In genomic region chr14:75454963-75455546, GRCh38 we compare ENCODE assay signal across 1 cellular context.
TF ChIP-seq lines count a peak whose summit lies in the region.

No MANE protein-coding gene starts in this region.

TF ChIP-seq in K562, 482 proteins besides CTCF, POLR2A, EP300 and RAD21 (continued from another document):
- TF ChIP-seq, protein P1, sequence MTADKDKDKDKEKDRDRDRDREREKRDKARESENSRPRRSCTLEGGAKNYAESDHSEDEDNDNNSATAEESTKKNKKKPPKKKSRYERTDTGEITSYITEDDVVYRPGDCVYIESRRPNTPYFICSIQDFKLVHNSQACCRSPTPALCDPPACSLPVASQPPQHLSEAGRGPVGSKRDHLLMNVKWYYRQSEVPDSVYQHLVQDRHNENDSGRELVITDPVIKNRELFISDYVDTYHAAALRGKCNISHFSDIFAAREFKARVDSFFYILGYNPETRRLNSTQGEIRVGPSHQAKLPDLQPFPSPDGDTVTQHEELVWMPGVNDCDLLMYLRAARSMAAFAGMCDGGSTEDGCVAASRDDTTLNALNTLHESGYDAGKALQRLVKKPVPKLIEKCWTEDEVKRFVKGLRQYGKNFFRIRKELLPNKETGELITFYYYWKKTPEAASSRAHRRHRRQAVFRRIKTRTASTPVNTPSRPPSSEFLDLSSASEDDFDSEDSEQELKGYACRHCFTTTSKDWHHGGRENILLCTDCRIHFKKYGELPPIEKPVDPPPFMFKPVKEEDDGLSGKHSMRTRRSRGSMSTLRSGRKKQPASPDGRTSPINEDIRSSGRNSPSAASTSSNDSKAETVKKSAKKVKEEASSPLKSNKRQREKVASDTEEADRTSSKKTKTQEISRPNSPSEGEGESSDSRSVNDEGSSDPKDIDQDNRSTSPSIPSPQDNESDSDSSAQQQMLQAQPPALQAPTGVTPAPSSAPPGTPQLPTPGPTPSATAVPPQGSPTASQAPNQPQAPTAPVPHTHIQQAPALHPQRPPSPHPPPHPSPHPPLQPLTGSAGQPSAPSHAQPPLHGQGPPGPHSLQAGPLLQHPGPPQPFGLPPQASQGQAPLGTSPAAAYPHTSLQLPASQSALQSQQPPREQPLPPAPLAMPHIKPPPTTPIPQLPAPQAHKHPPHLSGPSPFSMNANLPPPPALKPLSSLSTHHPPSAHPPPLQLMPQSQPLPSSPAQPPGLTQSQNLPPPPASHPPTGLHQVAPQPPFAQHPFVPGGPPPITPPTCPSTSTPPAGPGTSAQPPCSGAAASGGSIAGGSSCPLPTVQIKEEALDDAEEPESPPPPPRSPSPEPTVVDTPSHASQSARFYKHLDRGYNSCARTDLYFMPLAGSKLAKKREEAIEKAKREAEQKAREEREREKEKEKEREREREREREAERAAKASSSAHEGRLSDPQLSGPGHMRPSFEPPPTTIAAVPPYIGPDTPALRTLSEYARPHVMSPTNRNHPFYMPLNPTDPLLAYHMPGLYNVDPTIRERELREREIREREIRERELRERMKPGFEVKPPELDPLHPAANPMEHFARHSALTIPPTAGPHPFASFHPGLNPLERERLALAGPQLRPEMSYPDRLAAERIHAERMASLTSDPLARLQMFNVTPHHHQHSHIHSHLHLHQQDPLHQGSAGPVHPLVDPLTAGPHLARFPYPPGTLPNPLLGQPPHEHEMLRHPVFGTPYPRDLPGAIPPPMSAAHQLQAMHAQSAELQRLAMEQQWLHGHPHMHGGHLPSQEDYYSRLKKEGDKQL (CRISPR knock-in tag; IDR thresholded peaks at IDR 0.05; ENCODE audit: borderline replicate concordance), result no peak
- peak; percentile 83 for TF ChIP-seq ZNF263 (CRISPR knock-in tag; IDR thresholded peaks at IDR 0.05; ENCODE audit: borderline replicate concordance)
